ENCODE assay signal across 21 cellular contexts in the genomic region with DNA sequence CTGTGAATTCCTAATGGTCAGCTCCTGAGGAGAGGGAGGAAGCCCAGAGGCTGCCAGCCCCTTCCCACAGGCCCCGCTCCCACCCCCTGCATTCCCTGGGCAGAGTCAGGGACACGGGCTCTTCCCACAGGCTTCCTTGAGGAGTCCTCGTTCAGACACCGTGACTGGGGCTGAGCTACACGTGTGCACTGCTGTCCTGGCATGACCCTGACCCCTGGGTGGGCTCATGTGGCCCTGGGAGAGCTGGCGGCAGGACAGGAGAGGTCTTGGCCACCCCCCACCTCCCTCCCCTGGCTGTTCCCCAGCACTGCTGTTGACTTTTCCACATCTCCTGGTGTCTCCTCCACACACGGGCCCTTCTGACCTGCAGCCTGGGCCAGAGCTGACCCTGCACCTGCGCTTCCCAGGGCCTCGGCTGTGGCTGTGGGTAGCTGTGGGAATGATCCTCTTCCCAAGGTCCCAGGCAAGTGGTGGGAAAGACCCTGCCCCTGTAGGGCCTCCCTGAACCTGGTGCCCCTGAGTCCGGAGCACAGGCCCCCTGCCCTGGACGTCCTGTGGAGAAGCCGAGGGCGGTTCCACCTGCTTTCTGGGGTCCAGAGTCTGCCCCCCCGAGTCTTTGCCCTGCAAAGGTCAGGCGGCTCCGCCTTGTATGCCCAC. TPM values are rescaled to one million over a fixed set of nuclear protein-coding genes. Genes with fewer than 3 reads are reported as not detected.
DNase-seq lines count a peak whose midpoint lies in the region; ATAC-seq, FAIRE-seq and TF ChIP-seq lines count a peak whose summit lies in the region.
"Had no signal": no experiment of that assay in that cellular context is flagged by ENCODE, and none has a peak within 500 bp of the region (broad histone marks: within the 10 kb centered on the region; RNA-seq: fewer than 3 reads in every experiment).

No MANE protein-coding gene starts in this region.

- no peak overlapping the region for H2BK15ac ChIP-seq in H1 (ENCODE audit: low read length)

- no peak overlapping the region for H3K9ac ChIP-seq in H1 (replicated peaks in 1 of 4; ENCODE audit: extremely low read depth in 1 of 4, low read depth in 3 of 4, low read length in 3 of 4)
- H3K9ac ChIP-seq: BLaER1 had no signal

- H3K27me3 ChIP-seq in H1 (replicated peaks in 1 of 4; ENCODE audit: control insufficient read depth in 3 of 4, extremely low read depth in 1 of 4, insufficient read depth in 3 of 4, low read length in 3 of 4) (no peaks in the 10 kb centered on the region), spleen (replicated peaks in 1 of 7) (peaks cover 0 to 86% (median 30%) of the 10 kb centered on the region in 7 donors), osteoblast (ENCODE audit: insufficient read depth, low read length) (peaks cover 73% of the 10 kb centered on the region)

- H3K56ac ChIP-seq in H1 (replicated peaks; ENCODE audit: insufficient read length, low read depth, low read length), result no peak overlapping the region

- 83% methylated on average over 14 of the region's 16 CpGs; no CpG with 5 or more reads in 1 of the 2 experiments for WGBS in H1 (ENCODE audit: extremely low coverage in 1 of 2, insufficient coverage in 1 of 2, insufficient read length in 1 of 2, insufficient replicate concordance in 2 of 2, low coverage in 1 of 2, low lambda C conversion rate in 2 of 2, missing lambda C conversion rate in 1 of 2), 2 experiments
- 84 to 93% (median 86%) methylated on average over 11 to 16 of the region's 16 CpGs for WGBS in spleen, 5 donors

- no peak overlapping the region for H3K27ac ChIP-seq in H1 (ENCODE audit: low read depth, low read length)
- H3K27ac ChIP-seq in spleen, result no peak overlapping the region
- H3K27ac ChIP-seq in osteoblast (ENCODE audit: low read depth, low read length), result no peak overlapping the region
- H3K27ac ChIP-seq: BLaER1 had no signal

- no peak overlapping the region for H2BK120ac ChIP-seq in H1 (replicated peaks; ENCODE audit: low read depth, low read length)

- H3K14ac ChIP-seq in H1 (ENCODE audit: insufficient read length), result no peak overlapping the region

- H2AFZ ChIP-seq in H1 (ENCODE audit: low read length), result no peak overlapping the region
- H2AFZ ChIP-seq in osteoblast (ENCODE audit: low read length), result no peak overlapping the region
- H2AFZ ChIP-seq: GM23338 had no signal

- no peaks in the 10 kb centered on the region for H3K79me2 ChIP-seq in H1 (ENCODE audit: control insufficient read depth in 1 of 2, insufficient read depth in 2 of 2, low read length in 2 of 2)
- no peaks in the 10 kb centered on the region for H3K79me2 ChIP-seq in osteoblast (ENCODE audit: insufficient read depth, low read length)

- H3K18ac ChIP-seq in H1 (ENCODE audit: extremely low read depth, low read length), result no peak overlapping the region

- no peak for FAIRE-seq in H1 (lab: Jason Lieb, UNC)
- FAIRE-seq: GM12891, HepG2 had no signal

- no peak overlapping the region for H3K4ac ChIP-seq in H1 (replicated peaks; ENCODE audit: insufficient read length, low read depth, low read length)

- no peak overlapping the region for H2AK5ac ChIP-seq in H1 (ENCODE audit: low read depth, low read length)

- TF ChIP-seq RAD21 in H1 (IDR thresholded peaks at IDR 0.05 in 1 of 2, conservative IDR thresholded peaks at IDR 0.05 in 1 of 2; ENCODE audit: low read depth in 2 of 2, low read length in 2 of 2), result no peak

- no peak overlapping the region for H3K23ac ChIP-seq in H1 (ENCODE audit: insufficient read length)

- H3K9me3 ChIP-seq in H1 (ENCODE audit: insufficient read depth in 2 of 2, low read depth in 1 of 2, low read length in 1 of 2), result no peaks in the 10 kb centered on the region
- no peaks in the 10 kb centered on the region for H3K9me3 ChIP-seq in spleen
- peaks cover 12% of the 10 kb centered on the region for H3K9me3 ChIP-seq in osteoblast (ENCODE audit: low read depth, low read length)
- H3K9me3 ChIP-seq: HAP-1 had no signal

- POLR2A ChIA-PET in H1 (lab: Charles Lee; ENCODE audit: partially characterized antibody), result no interaction called here

- H4K91ac ChIP-seq in H1 (replicated peaks; ENCODE audit: insufficient read length, low read length), result no peak overlapping the region

- intact Hi-C loops in spleen (cut with DNase I; ENCODE audit: low total_unique reads), result no loop called here

- TF ChIP-seq EP300 in H1 (IDR thresholded peaks at IDR 0.05; ENCODE audit: borderline replicate concordance in 1 of 2, low read depth in 2 of 2, low read length in 2 of 2), result no peak

- H3K4me3 ChIP-seq in H1 (ENCODE audit: extremely low read depth in 1 of 4, insufficient read depth in 2 of 4, low read depth in 3 of 4, low read length in 4 of 4), result no peak overlapping the region
- H3K4me3 ChIP-seq in spleen, result no peak overlapping the region
- no peak overlapping the region for H3K4me3 ChIP-seq in osteoblast (ENCODE audit: insufficient read depth, low read length)
- H3K4me3 ChIP-seq: BLaER1, GM23338, HAP-1 had no signal

- H4K8ac ChIP-seq in H1 (ENCODE audit: extremely low read depth, insufficient read depth, low read length), result peak overlapping the region; percentile 86

- no peak overlapping the region for H2BK20ac ChIP-seq in H1 (ENCODE audit: low read length)

- TF ChIP-seq POLR2A in H1 (IDR thresholded peaks at IDR 0.05; ENCODE audit: control extremely low read depth in 1 of 2, low read depth in 2 of 2, low read length in 2 of 2), result no peak
- TF ChIP-seq POLR2A in spleen (IDR thresholded peaks at IDR 0.05), result no peak

- no peak for TF ChIP-seq CTCF in H1 (IDR thresholded peaks at IDR 0.05; ENCODE audit: control extremely low read depth in 1 of 3, insufficient read depth in 1 of 3, low read depth in 1 of 3, low read length in 3 of 3)
- no peak for TF ChIP-seq CTCF in spleen (IDR thresholded peaks at IDR 0.05 in 8 of 11, conservative IDR thresholded peaks at IDR 0.05 in 3 of 11)
- no peak for TF ChIP-seq CTCF in osteoblast (IDR thresholded peaks at IDR 0.05; ENCODE audit: extremely low read depth, low read depth, low read length)

- H4K5ac ChIP-seq in H1 (ENCODE audit: insufficient read length, low read depth, low read length), result no peak overlapping the region

- H3K4me2 ChIP-seq in H1 (ENCODE audit: insufficient read depth in 1 of 2, low read depth in 2 of 2, low read length in 2 of 2), result no peak overlapping the region
- H3K4me2 ChIP-seq in osteoblast (ENCODE audit: insufficient read depth, low read length), result no peak overlapping the region
- H3K4me2 ChIP-seq: BLaER1, GM23338 had no signal

- H3K36me3 ChIP-seq in H1 (ENCODE audit: control insufficient read depth in 2 of 4, insufficient read depth in 4 of 4, low read length in 3 of 4) (no peaks in the 10 kb centered on the region), spleen (no peaks in the 10 kb centered on the region), osteoblast (ENCODE audit: insufficient read depth, low read length) (no peaks in the 10 kb centered on the region)
- H3K36me3 ChIP-seq: BLaER1, HAP-1 had no signal

- no peaks in the 10 kb centered on the region for H3K23me2 ChIP-seq in H1 (ENCODE audit: low read depth, low read length)

- DNase-seq in activated CD8-positive, alpha-beta memory T cell treated with anti-CD3 and anti-CD28 coated beads for 24 hours, result peak; percentile 52
- no peak for DNase-seq in activated CD8-positive, alpha-beta memory T cell treated with anti-CD3 and anti-CD28 coated beads, Interleukin-2, amount 50 U/mL, for 4 hours
- DNase-seq in H1 (ENCODE audit: low read depth in 1 of 2, low spot score in 2 of 2) (no peak), mesenteric fat pad (ENCODE audit: low spot score) (peak; percentile 87), spleen (peak; percentile 57), HT-29 (ENCODE audit: low spot score) (no peak), osteoblast (ENCODE audit: insufficient read length, low spot score, missing footprints) (no peak)
- DNase-seq: 8988T; CD4-positive, alpha-beta memory T cell; DMS153; DMS79 treated with DMSO at 0.1 percent for 48 hours; KBM-7 had no signal

- no peak for ATAC-seq in HG02623 (IDR thresholded peaks at IDR 0.05; ENCODE audit: unreplicated experiment)
- ATAC-seq: GM23338, HepG2 had no signal

- H4K20me1 ChIP-seq in H1 (replicated peaks in 1 of 2; ENCODE audit: control insufficient read depth in 1 of 2, insufficient read depth in 2 of 2, low read length in 2 of 2), result no peaks in the 10 kb centered on the region
- H4K20me1 ChIP-seq in osteoblast (ENCODE audit: insufficient read depth, low read length), result no peaks in the 10 kb centered on the region

- H3K4me1 ChIP-seq in H1 (replicated peaks in 1 of 4; ENCODE audit: control insufficient read depth in 3 of 4, insufficient read depth in 4 of 4, low read length in 3 of 4) (no peaks in the 10 kb centered on the region), spleen (peaks cover 0 to 11% (median 5%) of the 10 kb centered on the region in 6 donors), osteoblast (ENCODE audit: insufficient read depth, low read length) (peaks cover 11% of the 10 kb centered on the region)

- H2BK5ac ChIP-seq in H1 (ENCODE audit: low read depth, low read length), result no peak overlapping the region

- CTCF ChIA-PET in H1 (lab: Charles Lee; ENCODE audit: partially characterized antibody), result interaction anchor here (1.0 to 1.5 kb wide), 3 partner anchors 31 to 221 kb away, joined by 3 to 4 read pairs (median 3); no protein-coding TSS in a partner anchor

- H3K79me1 ChIP-seq in H1 (ENCODE audit: low read depth, low read length), result no peaks in the 10 kb centered on the region

- H2BK12ac ChIP-seq in H1 (ENCODE audit: low read depth, low read length), result no peak overlapping the region

RNA-seq across cellular contexts. Expression of gene NKD2, which starts 56.5 kb away (rescaled TPM):
- 6.3 and 7.9 TPM in 2 replicates for total RNA-seq in H1 (2021; fragmentation: NEBNext Ultra II Directional; extraction: Animal tissue kit (Norgen Biotek cat#: 25700))
- polyA plus RNA-seq in H1 (2011; rRNA removed), result 5.5 and 7.8 TPM in 2 replicates
- 6.4 TPM for polyA plus RNA-seq in H1 (2011; cell fraction: cytosol; rRNA removed)
- polyA plus RNA-seq in H1 (2011; cell fraction: nucleus; rRNA removed), result 32.5 TPM
- polyA plus RNA-seq in H1 (2012, experiment 1 of 2), result 3.0 to 8.7 TPM (median 8.2 TPM) in 4 replicates
- 3.8 TPM for polyA plus RNA-seq in H1 (2012, experiment 2 of 2)
- 6.7 TPM for polyA plus RNA-seq in H1 (2013, experiment 1 of 2)
- 5.7 TPM for polyA plus RNA-seq in H1 (2013, experiment 2 of 2)
- 1.2 and 1.3 TPM in 2 replicates for polyA minus RNA-seq in H1 (2011; rRNA and poly(A)+ RNA removed)
- 3.6 TPM for polyA minus RNA-seq in H1 (2011; cell fraction: cytosol; rRNA and poly(A)+ RNA removed)
- 4.4 TPM for polyA minus RNA-seq in H1 (2011; cell fraction: nucleus; rRNA and poly(A)+ RNA removed)
- total RNA-seq in mesenteric fat pad, result 17.1 TPM
- 10 to 100 TPM in 6 of 7 donors, 1 to 10 TPM in 1; 1.4 to 52.3 (median 17.9) TPM for total RNA-seq in spleen
- 10 to 100 TPM in 1 of 3 donors, 1 to 10 TPM in 2; 5.9 to 16.4 (median 7.0) TPM for polyA plus RNA-seq in spleen
- 5.8 and 7.5 TPM in 2 replicates for total RNA-seq in HT-29 (2014; rRNA removed; shearing (Covaris generic))
- under 0.01 TPM in 1 of 2 replicates, not detected in the other for total RNA-seq in osteoblast
- total RNA-seq: CD4-positive, alpha-beta memory T cell had no signal
- polyA plus RNA-seq: AG04450; CD14-positive monocyte; CD4-positive, alpha-beta memory T cell; IgD-negative memory B cell had no signal

RNA-seq across cellular contexts. Expression of gene TRIP13, which starts 59.4 kb away (rescaled TPM):
- total RNA-seq in H1 (2021; fragmentation: NEBNext Ultra II Directional; extraction: Animal tissue kit (Norgen Biotek cat#: 25700)), result 34.5 and 39.2 TPM in 2 replicates
- 17.9 and 20.0 TPM in 2 replicates for polyA plus RNA-seq in H1 (2011; rRNA removed)
- polyA plus RNA-seq in H1 (2011; cell fraction: cytosol; rRNA removed), result 28.8 TPM
- polyA plus RNA-seq in H1 (2011; cell fraction: nucleus; rRNA removed), result 27.0 TPM
- polyA plus RNA-seq in H1 (2012, experiment 1 of 2), result 26.9 to 37.9 TPM (median 33.7 TPM) in 4 replicates
- polyA plus RNA-seq in H1 (2012, experiment 2 of 2), result 13.1 TPM
- polyA plus RNA-seq in H1 (2013, experiment 1 of 2), result 33.0 TPM
- polyA plus RNA-seq in H1 (2013, experiment 2 of 2), result 33.3 TPM
- polyA minus RNA-seq in H1 (2011; rRNA and poly(A)+ RNA removed), result 29.1 and 53.1 TPM in 2 replicates
- 20.4 TPM for polyA minus RNA-seq in H1 (2011; cell fraction: cytosol; rRNA and poly(A)+ RNA removed)
- 24.3 TPM for polyA minus RNA-seq in H1 (2011; cell fraction: nucleus; rRNA and poly(A)+ RNA removed)
- total RNA-seq in mesenteric fat pad, result 1.2 TPM
- total RNA-seq in spleen, result 1 to 10 TPM; 1.0 to 5.4 (median 2.1) TPM
- 1 to 10 TPM; 1.2 to 3.4 (median 2.6) TPM for polyA plus RNA-seq in spleen
- total RNA-seq in HT-29 (2014; rRNA removed; shearing (Covaris generic)), result 73.9 and 81.7 TPM in 2 replicates
- 3.8 and 4.0 TPM in 2 replicates for total RNA-seq in osteoblast

RNA-seq across cellular contexts. Expression of gene BRD9, which starts 59.5 kb away (rescaled TPM):
- total RNA-seq in H1 (2021; fragmentation: NEBNext Ultra II Directional; extraction: Animal tissue kit (Norgen Biotek cat#: 25700)), result 46.5 and 49.4 TPM in 2 replicates
- polyA plus RNA-seq in H1 (2011; rRNA removed) (9.3 and 16.2 TPM in 2 replicates), spleen (10 to 100 TPM; 26.5 to 54.5 (median 38.6) TPM)
- polyA plus RNA-seq in H1 (2011; cell fraction: cytosol; rRNA removed), result 17.0 TPM
- polyA plus RNA-seq in H1 (2011; cell fraction: nucleus; rRNA removed), result 50.5 TPM
- polyA plus RNA-seq in H1 (2012, experiment 1 of 2), result 36.8 to 40.3 TPM (median 39.2 TPM) in 4 replicates
- polyA plus RNA-seq in H1 (2012, experiment 2 of 2), result 14.0 TPM
- 29.3 TPM for polyA plus RNA-seq in H1 (2013, experiment 1 of 2)
- polyA plus RNA-seq in H1 (2013, experiment 2 of 2), result 26.5 TPM
- 22.4 and 30.0 TPM in 2 replicates for polyA minus RNA-seq in H1 (2011; rRNA and poly(A)+ RNA removed)
- polyA minus RNA-seq in H1 (2011; cell fraction: cytosol; rRNA and poly(A)+ RNA removed), result 18.1 TPM
- 48.6 TPM for polyA minus RNA-seq in H1 (2011; cell fraction: nucleus; rRNA and poly(A)+ RNA removed)
- total RNA-seq in mesenteric fat pad (38.2 TPM), spleen (10 to 100 TPM; 32.2 to 82.9 (median 39.7) TPM), osteoblast (29.8 and 35.8 TPM in 2 replicates)
- 87.6 and 111 TPM in 2 replicates for total RNA-seq in HT-29 (2014; rRNA removed; shearing (Covaris generic))

Comparison
In these comparisons a context has a peak if more than half of its experiments do, and no peak if none do; other contexts are left out.
1. DNase-seq: peak in activated CD8-positive, alpha-beta memory T cell treated with anti-CD3 and anti-CD28 coated beads for 24 hours (single experiment), mesenteric fat pad (single experiment) and spleen (single experiment); none in activated CD8-positive, alpha-beta memory T cell treated with anti-CD3 and anti-CD28 coated beads, Interleukin-2, amount 50 U/mL, for 4 hours (single experiment), H1 (0 of 2), HT-29 (single experiment) and osteoblast (single experiment).